ENCODE assay signal across 24 cellular contexts in genomic region chr2:38932586-38932985, GRCh38. TPM values are rescaled to one million over a fixed set of nuclear protein-coding genes. Genes with fewer than 3 reads are reported as not detected.
"Had no signal": no experiment of that assay in that cellular context is flagged by ENCODE, and none has a peak within 500 bp of the region (broad histone marks: within the 10 kb centered on the region; RNA-seq: fewer than 3 reads in every experiment).

No MANE protein-coding gene starts in this region.

- DNase-seq: activated CD4-positive, alpha-beta T cell treated with anti-CD3 and anti-CD28 coated beads for 36 hours; activated CD4-positive, alpha-beta T cell treated with anti-CD3 and anti-CD28 coated beads, Interleukin-2, amount 10 ng/mL, durations not matched to agents 7 days and 5 days; activated CD4-positive, alpha-beta T cell treated with anti-CD3 and anti-CD28 coated beads, Interleukin-2, amount 50 U/mL, for 48 hours; activated CD8-positive, alpha-beta T cell treated with anti-CD3 and anti-CD28 coated beads, Interleukin-2, amount 10 ng/mL, durations not matched to agents 7 days and 5 days; activated gamma-delta T cell treated with Interleukin-2 at 50 U/mL for 16 hours; activated naive CD4-positive, alpha-beta T cell treated with anti-CD3 and anti-CD28 coated beads for 36 hours; activated T-cell treated with anti-CD3 and anti-CD28 coated beads, Interleukin-2, amount 50 U/mL, for 4 hours; adrenal gland; MM.1S; MV-4-11; NCI-H1092; NCI-H1436 treated with DMSO at 0.1 percent for 48 hours; NCI-H1694 treated with DMSO at 0.1 percent for 48 hours; NCI-H2029; NCI-H345; NCI-H524 treated with DMSO at 0.1 percent for 48 hours; SHP77; SJCRH30; SK-N-SH had no signal

- H3K9ac ChIP-seq: KMS-11, SK-N-SH had no signal

- H3K27me3 ChIP-seq: adrenal gland had no signal

- H3K4me1 ChIP-seq: SJCRH30 had no signal

- H3K4me3 ChIP-seq: adrenal gland, SJCRH30 had no signal

- H3K4me2 ChIP-seq: KMS-11, SK-N-SH had no signal

- H3K36me3 ChIP-seq: SJCRH30 had no signal

- H3K27ac ChIP-seq: adrenal gland, KMS-11, SJCRH30 had no signal

- ATAC-seq: activated CD4-positive, alpha-beta T cell treated with anti-CD3 and anti-CD28 coated beads for 36 hours; activated CD4-positive, CD25-positive, alpha-beta regulatory T cell treated with anti-CD3 and anti-CD28 coated beads, Interleukin-2, amount 50 U/mL, for 24 hours; activated CD8-positive, alpha-beta T cell treated with anti-CD3 and anti-CD28 coated beads, Interleukin-2, amount 10 ng/mL, durations not matched to agents 7 days and 5 days; activated naive CD4-positive, alpha-beta T cell treated with anti-CD3 and anti-CD28 coated beads, Interleukin-2, amount 50 U/mL, for 72 hours; activated T-cell treated with anti-CD3 and anti-CD28 coated beads, Interleukin-2, amount 50 U/mL, for 4 hours; Panc1; WTC11 had no signal

- H3K9me3 ChIP-seq: adrenal gland, SJCRH30, SK-N-SH had no signal

RNA-seq across cellular contexts. Expression of gene ARHGEF33, which starts 42.9 kb away (rescaled TPM):
- total RNA-seq: activated CD4-positive, alpha-beta T cell treated with anti-CD3 and anti-CD28 coated beads, Interleukin-2, amount 10 ng/mL, durations not matched to agents 7 days and 5 days; activated naive CD4-positive, alpha-beta T cell treated with anti-CD3 and anti-CD28 coated beads for 36 hours; SJCRH30 had no signal
